Comparison of ENCODE assay signal across 9 cellular contexts in genomic region chr13:97256343-97256783, GRCh38. TPM values are rescaled to one million over a fixed set of nuclear protein-coding genes. Genes with fewer than 3 reads are reported as not detected.
A peak's percentile ranks its signal among the peaks of the same experiment; 100 is the strongest.
DNase-seq lines count a peak whose midpoint lies in the region; ATAC-seq and TF ChIP-seq lines count a peak whose summit lies in the region.
"Had no signal": no experiment of that assay in that cellular context is flagged by ENCODE, and none has a peak within 500 bp of the region (broad histone marks: within the 10 kb centered on the region; RNA-seq: fewer than 3 reads in every experiment).

No MANE protein-coding gene starts in this region.

- H3K4me1 ChIP-seq in ACC112 (ENCODE audit: control insufficient read depth, insufficient read depth, low read length, unreplicated experiment) (peaks cover 63% of the 10 kb centered on the region), mesendoderm (ENCODE audit: control insufficient read depth, low read depth, low read length) (peaks cover 4% of the 10 kb centered on the region)
- H3K4me1 ChIP-seq in CD8-positive, alpha-beta T cell (ENCODE audit: insufficient read depth, low read length) = peaks cover 10% of the 10 kb centered on the region

- H3K56ac ChIP-seq in mesendoderm (ENCODE audit: low read length) = no peak overlapping the region

- H4K5ac ChIP-seq in mesendoderm (ENCODE audit: low read length) = no peak overlapping the region

- peak overlapping the region; percentile 55 for H3K4me3 ChIP-seq in ACC112 (ENCODE audit: low read depth, low read length)
- H3K4me3 ChIP-seq in mesendoderm (ENCODE audit: low read length) = no peak overlapping the region
- no peak overlapping the region for H3K4me3 ChIP-seq in CD8-positive, alpha-beta T cell (ENCODE audit: low read depth, low read length)

- no peak overlapping the region for H2BK120ac ChIP-seq in mesendoderm (ENCODE audit: low read depth, low read length)

- no peaks in the 10 kb centered on the region for H3K9me3 Mint-ChIP-seq in chondrocyte (ENCODE audit: low read depth)
- no peaks in the 10 kb centered on the region for H3K9me3 Mint-ChIP-seq in CD8-positive, alpha-beta T cell
- H3K9me3 Mint-ChIP-seq: activated B cell treated with CpG ODN at 0.5 μM for 24 hours had no signal

- H3K27ac Mint-ChIP-seq in chondrocyte (ENCODE audit: unreplicated experiment) = peak overlapping the region; percentile 97
- no peak overlapping the region for H3K27ac Mint-ChIP-seq in CD8-positive, alpha-beta T cell
- H3K27ac Mint-ChIP-seq: activated B cell treated with CpG ODN at 0.5 μM for 24 hours had no signal

- H3K36me3 Mint-ChIP-seq in chondrocyte (ENCODE audit: low read depth) = no peaks in the 10 kb centered on the region
- peaks cover 32% of the 10 kb centered on the region for H3K36me3 Mint-ChIP-seq in CD8-positive, alpha-beta T cell

- TF ChIP-seq CTCF in chondrocyte (IDR thresholded peaks at IDR 0.05) = no peak
- no peak for TF ChIP-seq CTCF in CD8-positive, alpha-beta T cell (IDR thresholded peaks at IDR 0.05)

- H3K27ac ChIP-seq in ACC112 (ENCODE audit: low read depth, low read length) = peak overlapping the region; percentile 98
- no peak overlapping the region for H3K27ac ChIP-seq in mesendoderm (ENCODE audit: low read depth, low read length)
- H3K27ac ChIP-seq in CD8-positive, alpha-beta T cell (ENCODE audit: low read depth, low read length) = no peak overlapping the region

- intact Hi-C loops in CD8-positive, alpha-beta T cell (cut with DNase I, micrococcal nuclease) = no loop called here

- DNase-seq in chondrocyte (ENCODE audit: low spot score) (no peak), mesendoderm (peak; percentile 58), SK-N-DZ (ENCODE audit: low spot score) (no peak)
- DNase-seq in effector CD4-positive, alpha-beta T cell = no peak
- DNase-seq in CD8-positive, alpha-beta T cell = no peak
- DNase-seq: activated B cell treated with CpG ODN at 0.5 μM for 24 hours had no signal

- no peaks in the 10 kb centered on the region for H3K79me1 ChIP-seq in mesendoderm (ENCODE audit: low read length)

- H3K18ac ChIP-seq in mesendoderm (ENCODE audit: low read length) = no peak overlapping the region

- H3K4ac ChIP-seq in mesendoderm (ENCODE audit: low read depth, low read length) = no peak overlapping the region

- H3K36me3 ChIP-seq in ACC112 (ENCODE audit: insufficient read depth, low read length) (no peaks in the 10 kb centered on the region), mesendoderm (ENCODE audit: control insufficient read depth, insufficient read depth, low read length) (no peaks in the 10 kb centered on the region)
- H3K36me3 ChIP-seq in CD8-positive, alpha-beta T cell (ENCODE audit: insufficient read depth, low read length) = no peaks in the 10 kb centered on the region

- H3K9ac ChIP-seq in mesendoderm (ENCODE audit: low read length) = no peak overlapping the region

- POLR2A ChIA-PET in CD8-positive, alpha-beta T cell (lab: Charles Lee) = no interaction called here

- H3K9me3 ChIP-seq in CD8-positive, alpha-beta T cell (ENCODE audit: low read length) = no peaks in the 10 kb centered on the region

- ATAC-seq in GM21619 (IDR thresholded peaks at IDR 0.05; ENCODE audit: unreplicated experiment) = no peak
- ATAC-seq in CD8-positive, alpha-beta T cell = no peak

- H2BK5ac ChIP-seq in mesendoderm (ENCODE audit: low read length) = no peak overlapping the region

- H2AK5ac ChIP-seq in mesendoderm (ENCODE audit: low read length) = no peak overlapping the region

- CTCF ChIA-PET in CD8-positive, alpha-beta T cell (lab: Charles Lee) = no interaction called here

- WGBS in mesendoderm (ENCODE audit: extremely low coverage, insufficient coverage, low lambda C conversion rate) = no CpG with 5 or more reads among the region's 5 CpGs

- H3K4me3 Mint-ChIP-seq in chondrocyte (ENCODE audit: unreplicated experiment) = no peak overlapping the region
- no peak overlapping the region for H3K4me3 Mint-ChIP-seq in CD8-positive, alpha-beta T cell
- H3K4me3 Mint-ChIP-seq: activated B cell treated with CpG ODN at 0.5 μM for 24 hours had no signal

- TF ChIP-seq RAD21 in Ishikawa (IDR thresholded peaks at IDR 0.05; ENCODE audit: low read depth) = no peak

- no peak overlapping the region for H3K4me2 ChIP-seq in mesendoderm (ENCODE audit: low read length)

- no peak overlapping the region for H3K23ac ChIP-seq in mesendoderm (ENCODE audit: low read length)

- peaks cover 80% of the 10 kb centered on the region for H3K4me1 Mint-ChIP-seq in chondrocyte (ENCODE audit: low read depth)
- H3K4me1 Mint-ChIP-seq in CD8-positive, alpha-beta T cell (ENCODE audit: low read depth) = peaks cover 60% of the 10 kb centered on the region

- H2AFZ ChIP-seq in ACC112 (ENCODE audit: low read length, unreplicated experiment) = no peak overlapping the region

- H3K27me3 ChIP-seq in ACC112 (ENCODE audit: insufficient read depth, low read length) = no peaks in the 10 kb centered on the region
- no peaks in the 10 kb centered on the region for H3K27me3 ChIP-seq in mesendoderm (ENCODE audit: insufficient read depth, low read length, poor library complexity)
- no peaks in the 10 kb centered on the region for H3K27me3 ChIP-seq in CD8-positive, alpha-beta T cell (ENCODE audit: insufficient read depth, low read length)

- no peak overlapping the region for H4K8ac ChIP-seq in mesendoderm (ENCODE audit: low read depth, low read length)

- peak; percentile 93 for TF ChIP-seq EP300 in Ishikawa (IDR thresholded peaks at IDR 0.05; ENCODE audit: borderline replicate concordance)

- peak overlapping the region; percentile 36 for H2BK15ac ChIP-seq in mesendoderm (replicated peaks; ENCODE audit: low read depth)

- H3K79me2 ChIP-seq in ACC112 (ENCODE audit: control insufficient read depth, insufficient read depth, low read length, unreplicated experiment) = peaks cover 45% of the 10 kb centered on the region
- no peaks in the 10 kb centered on the region for H3K79me2 ChIP-seq in mesendoderm (ENCODE audit: control insufficient read depth, insufficient read depth, low read length)

- H3K27me3 Mint-ChIP-seq in chondrocyte (ENCODE audit: low read depth) = no peaks in the 10 kb centered on the region
- H3K27me3 Mint-ChIP-seq in CD8-positive, alpha-beta T cell (ENCODE audit: low read depth) = no peaks in the 10 kb centered on the region
- H3K27me3 Mint-ChIP-seq: activated B cell treated with CpG ODN at 0.5 μM for 24 hours had no signal

TF ChIP-seq in Ishikawa, 13 proteins besides CTCF, POLR2A, EP300 and RAD21:
- TF ChIP-seq USF1 (IDR thresholded peaks at IDR 0.05) (no peak), TEAD4 (IDR thresholded peaks at IDR 0.05) (peak; percentile 72), NFIC (IDR thresholded peaks at IDR 0.05) (peak; percentile 77; the same call in 1 of the 2 replicates), REST (IDR thresholded peaks at IDR 0.05; ENCODE audit: low read depth) (no peak), CEBPB (IDR thresholded peaks at IDR 0.05) (peak; percentile 83), FOXM1 (IDR thresholded peaks at IDR 0.05; ENCODE audit: borderline replicate concordance, low read depth) (peak; percentile 79), TCF12 (IDR thresholded peaks at IDR 0.05; ENCODE audit: low read depth) (peak; percentile 82), YY1 (IDR thresholded peaks at IDR 0.05; ENCODE audit: low read depth) (no peak)

RNA-seq across cellular contexts. Expression of gene MBNL2, which starts 34.2 kb away (rescaled TPM):
- 40.1 to 65.1 TPM (median 41.3 TPM) in 3 replicates for total RNA-seq in chondrocyte
- 2.0 TPM for polyA plus RNA-seq in mesendoderm (2013, experiment 1 of 2)
- 2.2 TPM for polyA plus RNA-seq in mesendoderm (2013, experiment 2 of 2)
- total RNA-seq in CD8-positive, alpha-beta T cell = 10 to 100 TPM; 31.2 to 33.2 TPM
- 18.6 and 21.7 TPM in 2 replicates for polyA plus RNA-seq in SK-N-DZ (2014; cell fraction: cytosol; rRNA removed)
- 28.6 and 35.0 TPM in 2 replicates for polyA plus RNA-seq in SK-N-DZ (2014; cell fraction: nucleus; rRNA removed)
